Comparison of ENCODE assay signal across 8 cellular contexts in genomic region chr17:74379495-74380085, GRCh38.
DNase-seq lines count a peak whose midpoint lies in the region; ATAC-seq lines count a peak whose summit lies in the region.

No MANE protein-coding gene starts in this region.

- peak; percentile 53 for ATAC-seq in HG02678 (IDR thresholded peaks at IDR 0.05; ENCODE audit: unreplicated experiment)
- no peak for ATAC-seq in GM18870 (IDR thresholded peaks at IDR 0.05; ENCODE audit: unreplicated experiment)

- DNase-seq in DMS 273 (lab: John Stamatoyannopoulos, UW; ENCODE audit: unreplicated experiment) (peak; percentile 96), NCI-H345 treated with DMSO at 0.1 percent for 48 hours (lab: John Stamatoyannopoulos, UW; ENCODE audit: unreplicated experiment) (peak; percentile 79), cerebellar nuclear complex (lab: John Stamatoyannopoulos, UW) (peak; percentile 52 to 85), kidney tubule cell (ENCODE audit: low spot score) (peak; percentile 76)
- peak; percentile 83 for DNase-seq in activated CD4-positive, alpha-beta T cell treated with anti-CD3 and anti-CD28 coated beads for 1 hour
- peak; percentile 96 for DNase-seq in stimulated activated CD4-positive, alpha-beta T cell treated with anti-CD3 and anti-CD28 coated beads, Interleukin-15, amount 100 ng/mL, for 24 hours
